11 cellular contexts compared by ENCODE assay signal in genomic region chr2:46329803-46330775, GRCh38. TPM values are rescaled to one million over a fixed set of nuclear protein-coding genes. Genes with fewer than 3 reads are reported as not detected.
DNase-seq lines count a peak whose midpoint lies in the region; ATAC-seq and TF ChIP-seq lines count a peak whose summit lies in the region.
"Had no signal": no experiment of that assay in that cellular context is flagged by ENCODE, and none has a peak within 500 bp of the region (broad histone marks: within the 10 kb centered on the region; RNA-seq: fewer than 3 reads in every experiment).

No MANE protein-coding gene starts in this region.

- ATAC-seq in right lobe of liver (peak in 1 of 4 donors; percentile 14), HG02759 (IDR thresholded peaks at IDR 0.05; ENCODE audit: unreplicated experiment) (no peak), HG02981 (IDR thresholded peaks at IDR 0.05; ENCODE audit: unreplicated experiment) (no peak)

- H3K27ac ChIP-seq in right lobe of liver, result peak overlapping the region; percentile 34 to 69 (median 49)
- H3K27ac ChIP-seq: neural progenitor cell had no signal

- DNase-seq in A172 (ENCODE audit: low spot score), result peak; percentile 83
- DNase-seq in HS-5 (ENCODE audit: low read depth), result peak; percentile 82
- DNase-seq in MCF 10A (ENCODE audit: unreplicated experiment), result peak; percentile 90
- no peak for DNase-seq in right lobe of liver
- no peak for DNase-seq in stimulated activated naive CD4-positive, alpha-beta T cell treated with Interleukin-2 at 50 U/mL for 16 hours (lab: John Stamatoyannopoulos, UW)
- no peak for DNase-seq in NCI-H1417 treated with DMSO at 0.1 percent for 48 hours (lab: John Stamatoyannopoulos, UW)
- DNase-seq: KBM-7 had no signal

- no peaks in the 10 kb centered on the region for H3K27me3 Mint-ChIP-seq in MCF 10A (ENCODE audit: insufficient read depth, unreplicated experiment)

- no peaks in the 10 kb centered on the region for H3K27me3 ChIP-seq in right lobe of liver
- H3K27me3 ChIP-seq: neural progenitor cell had no signal

- H3K4me1 Mint-ChIP-seq in MCF 10A (ENCODE audit: insufficient read depth, unreplicated experiment), result peaks cover 92% of the 10 kb centered on the region

- peak overlapping the region; percentile 95 for H3K27ac Mint-ChIP-seq in MCF 10A (ENCODE audit: low read depth, unreplicated experiment)

- no peaks in the 10 kb centered on the region for H3K9me3 Mint-ChIP-seq in MCF 10A (ENCODE audit: unreplicated experiment)
- H3K9me3 Mint-ChIP-seq: central memory CD8-positive, alpha-beta T cell had no signal

- H3K4me3 Mint-ChIP-seq in MCF 10A (ENCODE audit: unreplicated experiment), result peak overlapping the region; percentile 51
- H3K4me3 Mint-ChIP-seq: central memory CD8-positive, alpha-beta T cell; neural progenitor cell had no signal

- CTCF ChIA-PET in MCF 10A (lab: Yijun Ruan, JAX), result interaction anchor here (0.6 to 2.1 kb wide), 14 partner anchors 11 to 719 kb away, joined by 3 to 9 read pairs (median 3); partner anchors contain the start of gene SRBD1

- POLR2A ChIA-PET in MCF 10A (lab: Yijun Ruan, JAX), result interaction anchor here (0.6 to 13.5 kb wide), 8 partner anchors 22 to 865 kb away, joined by 3 to 553 read pairs (median 3); partner anchors contain the start of gene EPAS1

- no peaks in the 10 kb centered on the region for H3K36me3 ChIP-seq in right lobe of liver
- H3K36me3 ChIP-seq: neural progenitor cell had no signal

- no peak overlapping the region for H3K4me3 ChIP-seq in right lobe of liver
- H3K4me3 ChIP-seq: neural progenitor cell had no signal

- intact Hi-C loops in MCF 10A (cut with micrococcal nuclease) (loop anchor here (1.0 kb wide), 1 partner anchor 15 kb away; no protein-coding TSS in a partner anchor), right lobe of liver (cut with DNase I) (no loop called here)

- 50% methylated on average over 7 of the region's 7 CpGs for WGBS in right lobe of liver (ENCODE audit: insufficient coverage, low coverage, low lambda C conversion rate, missing lambda C conversion rate)

- no peak for TF ChIP-seq POLR2A in right lobe of liver (IDR thresholded peaks at IDR 0.05)

- TSS peak; percentile 19 for BruUV-seq in MCF 10A (replicated peaks; lab: Mats Ljungman, UMichigan)

- H3K4me1 ChIP-seq in right lobe of liver, result peaks cover 2 to 100% (median 56%) of the 10 kb centered on the region in 4 donors

- no peaks in the 10 kb centered on the region for H3K9me3 ChIP-seq in right lobe of liver

- TF ChIP-seq CTCF in MCF 10A (IDR thresholded peaks at IDR 0.05; ENCODE audit: unreplicated experiment) (no peak), right lobe of liver (IDR thresholded peaks at IDR 0.05) (no peak)

- peaks cover 15% of the 10 kb centered on the region for H3K36me3 Mint-ChIP-seq in MCF 10A (ENCODE audit: insufficient read depth, unreplicated experiment)
- H3K36me3 Mint-ChIP-seq: neural progenitor cell had no signal

RNA-seq across cellular contexts. Expression of gene EPAS1, which starts 32.9 kb away (rescaled TPM):
- 8.0 and 14.0 TPM in 2 replicates for total RNA-seq in A172 (2014; rRNA removed; shearing (Covaris generic))
- 146 and 200 TPM in 2 replicates for total RNA-seq in MCF 10A (2022)
- total RNA-seq in right lobe of liver, result 100 to 1,000 TPM; 101 to 232 (median 170) TPM

Comparison
In these comparisons a context has a peak if more than half of its experiments do, and no peak if none do; other contexts are left out.
1. DNase-seq: peak in A172 (single experiment), HS-5 (single experiment) and MCF 10A (single experiment); none in right lobe of liver (0 of 3), stimulated activated naive CD4-positive, alpha-beta T cell treated with Interleukin-2 at 50 U/mL for 16 hours (single experiment) and NCI-H1417 treated with DMSO at 0.1 percent for 48 hours (single experiment).